ENCODE assay signal across 14 cellular contexts in genomic region chr9:89524888-89525385, GRCh38. TPM values are rescaled to one million over a fixed set of nuclear protein-coding genes. Genes with fewer than 3 reads are reported as not detected.
DNase-seq lines count a peak whose midpoint lies in the region; ATAC-seq and TF ChIP-seq lines count a peak whose summit lies in the region.
"Had no signal": no experiment of that assay in that cellular context is flagged by ENCODE, and none has a peak within 500 bp of the region (broad histone marks: within the 10 kb centered on the region; RNA-seq: fewer than 3 reads in every experiment).

No MANE protein-coding gene starts in this region.

- H3K36me3 Mint-ChIP-seq in activated naive CD4-positive, alpha-beta T cell treated with anti-CD3 and anti-CD28 coated beads, Interleukin-2, amount 50 U/mL, for 24 hours: no peaks in the 10 kb centered on the region
- H3K36me3 Mint-ChIP-seq in activated CD4-positive, alpha-beta memory T cell treated with anti-CD3 and anti-CD28 coated beads for 36 hours: no peaks in the 10 kb centered on the region

- no peaks in the 10 kb centered on the region for H3K27me3 Mint-ChIP-seq in activated naive CD4-positive, alpha-beta T cell treated with anti-CD3 and anti-CD28 coated beads, Interleukin-2, amount 50 U/mL, for 24 hours
- no peaks in the 10 kb centered on the region for H3K27me3 Mint-ChIP-seq in activated CD4-positive, alpha-beta memory T cell treated with anti-CD3 and anti-CD28 coated beads for 36 hours

- no peak for ATAC-seq in lower lobe of right lung
- ATAC-seq: gastrocnemius medialis had no signal

- peaks cover 70% of the 10 kb centered on the region for H3K4me1 ChIP-seq in lower lobe of right lung

- H3K4me3 ChIP-seq in lower lobe of right lung (no peak overlapping the region), WERI-Rb-1 (ENCODE audit: low read depth, low read length) (no peak overlapping the region)
- H3K4me3 ChIP-seq: gastrocnemius medialis, skin epidermis had no signal

- H3K36me3 ChIP-seq in lower lobe of right lung: no peaks in the 10 kb centered on the region
- no peaks in the 10 kb centered on the region for H3K36me3 ChIP-seq in WERI-Rb-1
- H3K36me3 ChIP-seq: gastrocnemius medialis had no signal

- H3K27ac ChIP-seq in lower lobe of right lung (peak overlapping the region; percentile 4), WERI-Rb-1 (no peak overlapping the region)
- H3K27ac ChIP-seq: gastrocnemius medialis, KMS-11 had no signal

- H3K9me3 Mint-ChIP-seq in activated naive CD4-positive, alpha-beta T cell treated with anti-CD3 and anti-CD28 coated beads, Interleukin-2, amount 50 U/mL, for 24 hours: no peaks in the 10 kb centered on the region
- no peaks in the 10 kb centered on the region for H3K9me3 Mint-ChIP-seq in activated CD4-positive, alpha-beta memory T cell treated with anti-CD3 and anti-CD28 coated beads for 36 hours

- no peaks in the 10 kb centered on the region for H3K9me3 ChIP-seq in lower lobe of right lung
- no peaks in the 10 kb centered on the region for H3K9me3 ChIP-seq in WERI-Rb-1 (ENCODE audit: severe bottlenecking)
- H3K9me3 ChIP-seq: gastrocnemius medialis had no signal

- no peak for DNase-seq in activated naive CD4-positive, alpha-beta T cell treated with Interleukin-2 at 50 U/mL for 16 hours
- no peak for DNase-seq in activated CD4-positive, alpha-beta memory T cell treated with anti-CD3 and anti-CD28 coated beads for 36 hours
- DNase-seq in lower lobe of right lung (no peak), WERI-Rb-1 (no peak), HuH-7 (ENCODE audit: low spot score) (no peak), DMS79 (lab: John Stamatoyannopoulos, UW) (no peak)
- DNase-seq: activated CD4-positive, alpha-beta T cell treated with anti-CD3 and anti-CD28 coated beads, Interleukin-2, amount 50 U/mL, for 1 hour; C1 segment of cervical spinal cord; gastrocnemius medialis; NCI-H1436 treated with DMSO at 0.1 percent for 48 hours; NCI-H524 had no signal

- POLR2A ChIA-PET in activated CD4-positive, alpha-beta memory T cell treated with anti-CD3 and anti-CD28 coated beads for 36 hours (lab: Charles Lee): no interaction called here

- CTCF ChIA-PET in activated CD4-positive, alpha-beta memory T cell treated with anti-CD3 and anti-CD28 coated beads for 36 hours (lab: Charles Lee): interaction anchor here (0.6 to 4.0 kb wide), 2 partner anchors 97 to 115 kb away, joined by 3 to 14 read pairs; no protein-coding TSS in a partner anchor

- H3K27ac Mint-ChIP-seq in activated naive CD4-positive, alpha-beta T cell treated with anti-CD3 and anti-CD28 coated beads, Interleukin-2, amount 50 U/mL, for 24 hours: peak overlapping the region; percentile 94
- peak overlapping the region; percentile 92 for H3K27ac Mint-ChIP-seq in activated CD4-positive, alpha-beta memory T cell treated with anti-CD3 and anti-CD28 coated beads for 36 hours

- TF ChIP-seq CTCF in lower lobe of right lung (IDR thresholded peaks at IDR 0.05) (no peak), WERI-Rb-1 (IDR thresholded peaks at IDR 0.05; ENCODE audit: low read depth, low read length) (no peak)

- peak overlapping the region; percentile 41 for H3K4me3 Mint-ChIP-seq in activated naive CD4-positive, alpha-beta T cell treated with anti-CD3 and anti-CD28 coated beads, Interleukin-2, amount 50 U/mL, for 24 hours
- no peak overlapping the region for H3K4me3 Mint-ChIP-seq in activated CD4-positive, alpha-beta memory T cell treated with anti-CD3 and anti-CD28 coated beads for 36 hours

- intact Hi-C loops in activated CD4-positive, alpha-beta memory T cell treated with anti-CD3 and anti-CD28 coated beads for 36 hours (cut with micrococcal nuclease): loop anchor here (1.0 to 5.0 kb wide), 2 partner anchors 7 to 43 kb away; no protein-coding TSS in a partner anchor
- intact Hi-C loops in lower lobe of right lung (cut with DNase I): no loop called here

- no peaks in the 10 kb centered on the region for H3K27me3 ChIP-seq in lower lobe of right lung (ENCODE audit: low read depth)
- H3K27me3 ChIP-seq in WERI-Rb-1 (ENCODE audit: insufficient read depth, low read depth, severe bottlenecking): no peaks in the 10 kb centered on the region
- H3K27me3 ChIP-seq: gastrocnemius medialis had no signal

- H3K4me1 Mint-ChIP-seq in activated naive CD4-positive, alpha-beta T cell treated with anti-CD3 and anti-CD28 coated beads, Interleukin-2, amount 50 U/mL, for 24 hours: peaks cover 95% of the 10 kb centered on the region
- peaks cover 91% of the 10 kb centered on the region for H3K4me1 Mint-ChIP-seq in activated CD4-positive, alpha-beta memory T cell treated with anti-CD3 and anti-CD28 coated beads for 36 hours (ENCODE audit: low read depth)

RNA-seq across cellular contexts. Expression of gene SEMA4D, which starts 27.0 kb away (rescaled TPM):
- 100 to 1,000 TPM; 159 to 161 TPM for total RNA-seq in activated CD4-positive, alpha-beta memory T cell treated with anti-CD3 and anti-CD28 coated beads for 36 hours
- total RNA-seq in lower lobe of right lung: 49.9 TPM
